Comparison of ENCODE assay signal across 1 cellular context in the genomic region with DNA sequence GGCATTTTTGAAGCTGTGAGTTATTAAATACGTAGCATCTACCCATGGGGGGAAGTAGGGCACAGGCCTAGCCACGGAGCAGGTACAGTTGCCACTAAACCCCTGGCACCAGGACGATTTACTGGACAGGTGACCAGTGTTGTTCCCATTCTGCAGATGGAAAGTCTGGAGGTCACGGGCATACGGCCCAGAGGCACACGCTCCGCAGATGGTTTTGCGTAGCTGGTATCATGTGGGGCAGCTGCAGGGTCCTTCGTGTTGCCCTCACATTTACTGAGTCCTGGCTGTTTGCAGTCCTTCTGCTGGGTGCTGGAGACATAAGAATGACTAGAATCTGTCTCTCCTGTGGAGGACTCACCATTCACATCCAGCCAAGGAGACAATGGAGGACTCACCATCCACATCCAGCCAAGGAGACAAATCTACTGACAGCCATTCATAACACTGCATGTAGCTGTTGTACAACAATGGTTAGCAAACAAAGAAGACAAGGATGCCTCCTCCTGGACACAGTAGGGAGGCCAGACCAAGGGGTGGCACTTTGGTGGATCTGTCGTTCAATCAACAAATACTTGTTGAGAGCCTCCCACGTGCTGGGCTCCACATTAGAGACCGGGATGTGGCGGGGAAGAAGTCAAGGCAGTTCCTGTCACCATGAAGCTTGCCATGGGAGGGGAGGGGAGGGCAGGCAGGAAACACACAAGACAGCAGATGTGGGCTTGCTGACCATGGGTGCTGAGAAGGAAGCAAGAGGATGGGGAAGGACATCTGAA.
TF ChIP-seq lines count a peak whose summit lies in the region.

No MANE protein-coding gene starts in this region.

TF ChIP-seq in IMR-90, 13 proteins besides CTCF, POLR2A, EP300 and RAD21:
- TF ChIP-seq CHD1 (IDR thresholded peaks at IDR 0.05; ENCODE audit: low read depth, low read length) = no peak
- no peak for TF ChIP-seq RFX5 (IDR thresholded peaks at IDR 0.05; ENCODE audit: low read depth, low read length)
- TF ChIP-seq FOS (IDR thresholded peaks at IDR 0.05; ENCODE audit: low read depth, low read length) = no peak
- TF ChIP-seq NFE2L2 (IDR thresholded peaks at IDR 0.05; ENCODE audit: low read depth, low read length) = no peak
